Comparison of ENCODE assay signal across 18 cellular contexts in genomic region chr1:8731162-8731561, GRCh38.
DNase-seq lines count a peak whose midpoint lies in the region; ATAC-seq and TF ChIP-seq lines count a peak whose summit lies in the region.
"Had no signal": no experiment of that assay in that cellular context is flagged by ENCODE, and none has a peak within 500 bp of the region (broad histone marks: within the 10 kb centered on the region; RNA-seq: fewer than 3 reads in every experiment).

No MANE protein-coding gene starts in this region.

- no peaks in the 10 kb centered on the region for H3K79me2 ChIP-seq in trophoblast cell (ENCODE audit: control insufficient read depth, insufficient read depth, low read length, poor library complexity)

- no CpG with 5 or more reads among the region's 4 CpGs for WGBS in trophoblast cell (ENCODE audit: extremely low coverage, insufficient coverage, insufficient read length)

- no peak overlapping the region for H2BK5ac ChIP-seq in trophoblast cell (ENCODE audit: low read depth, low read length, poor library complexity)

- H3K9ac ChIP-seq in HUES6 (ENCODE audit: low read length) (no peak overlapping the region), trophoblast cell (ENCODE audit: low read length) (no peak overlapping the region)
- H3K9ac ChIP-seq: BLaER1, GM23248 had no signal

- no peak overlapping the region for H3K4me3 Mint-ChIP-seq in endothelial cell (ENCODE audit: unreplicated experiment)
- H3K4me3 Mint-ChIP-seq: CD8-positive, alpha-beta memory T cell; HFFc6 had no signal

- no peak overlapping the region for H4K8ac ChIP-seq in trophoblast cell (ENCODE audit: low read depth, low read length)

- no peak overlapping the region for H3K4ac ChIP-seq in trophoblast cell (ENCODE audit: low read depth, low read length)

- H3K4me2 ChIP-seq in trophoblast cell (ENCODE audit: low read length): no peak overlapping the region
- H3K4me2 ChIP-seq: BLaER1 had no signal

- H4K91ac ChIP-seq in trophoblast cell (ENCODE audit: low read depth, low read length): no peak overlapping the region

- DNase-seq in ELF-1 (ENCODE audit: low read depth, low spot score) (peak; percentile 64), endothelial cell (ENCODE audit: low spot score) (no peak), iPS-NIHi11 (ENCODE audit: low spot score) (peak; percentile 39), trophoblast cell (no peak)
- DNase-seq: AML-193; Caco-2; CD8-positive, alpha-beta memory T cell; GM23248; HCEC 1CT; HFFc6 had no signal

- no peak overlapping the region for H2BK120ac ChIP-seq in trophoblast cell (ENCODE audit: insufficient read depth, low read length, poor library complexity)

- TF ChIP-seq CTCF in endothelial cell (IDR thresholded peaks at IDR 0.05; ENCODE audit: unreplicated experiment): no peak

- no peak overlapping the region for H2BK12ac ChIP-seq in trophoblast cell (ENCODE audit: low read length)

- H3K27me3 Mint-ChIP-seq in endothelial cell (ENCODE audit: unreplicated experiment): no peaks in the 10 kb centered on the region
- H3K27me3 Mint-ChIP-seq: CD8-positive, alpha-beta memory T cell had no signal

- H3K27ac ChIP-seq in HUES6 (ENCODE audit: low read depth, low read length) (peak overlapping the region; percentile 43; the same call in 1 of the 2 replicates), trophoblast cell (ENCODE audit: low read depth, low read length) (no peak overlapping the region)
- H3K27ac ChIP-seq: 22Rv1, BLaER1, GM23248 had no signal

- peaks cover 5% of the 10 kb centered on the region for H3K4me1 Mint-ChIP-seq in endothelial cell (ENCODE audit: unreplicated experiment)

- H2AFZ ChIP-seq in trophoblast cell (ENCODE audit: insufficient read depth, low read length, poor library complexity): no peak overlapping the region
- H2AFZ ChIP-seq: GM23248 had no signal

- no peaks in the 10 kb centered on the region for H3K79me1 ChIP-seq in trophoblast cell (ENCODE audit: low read length)

- 0 out of 2 replicates have a peak, but pooled peaks cover 7% of the 10 kb centered on the region for H3K4me1 ChIP-seq in HUES6 (ENCODE audit: control insufficient read depth, insufficient read depth, low read length)
- H3K4me1 ChIP-seq in trophoblast cell (ENCODE audit: control insufficient read depth in 1 of 2, insufficient read depth in 2 of 2, low read length in 2 of 2): no peaks in the 10 kb centered on the region

- peaks cover 13% of the 10 kb centered on the region for H3K36me3 Mint-ChIP-seq in endothelial cell (ENCODE audit: low read depth, unreplicated experiment)

- ATAC-seq in HG02759 (IDR thresholded peaks at IDR 0.05; ENCODE audit: unreplicated experiment) (no peak), HG03196 (IDR thresholded peaks at IDR 0.05; ENCODE audit: unreplicated experiment) (no peak), HG03095 (IDR thresholded peaks at IDR 0.05; ENCODE audit: unreplicated experiment) (no peak)
- ATAC-seq: GM12878, HepG2 had no signal

- H3K18ac ChIP-seq in trophoblast cell (ENCODE audit: low read length): no peak overlapping the region

- H3K27me3 ChIP-seq in HUES6 (ENCODE audit: control insufficient read depth, insufficient read depth, low read length): no peaks in the 10 kb centered on the region
- no peaks in the 10 kb centered on the region for H3K27me3 ChIP-seq in trophoblast cell (ENCODE audit: insufficient read depth, low read length)
- H3K27me3 ChIP-seq: BLaER1 had no signal

- peaks cover 8% of the 10 kb centered on the region; the same call in 1 of the 2 replicates for H3K36me3 ChIP-seq in HUES6 (ENCODE audit: control insufficient read depth, insufficient read depth, low read length)
- H3K36me3 ChIP-seq in trophoblast cell (ENCODE audit: control insufficient read depth in 1 of 2, insufficient read depth in 2 of 2, low read length in 2 of 2): no peaks in the 10 kb centered on the region

- no peak overlapping the region for H3K4me3 ChIP-seq in HUES6 (ENCODE audit: low read depth, low read length)
- no peak overlapping the region for H3K4me3 ChIP-seq in trophoblast cell (ENCODE audit: low read depth, low read length)
- H3K4me3 ChIP-seq: BLaER1, GM12878, GM23248 had no signal

- no peak overlapping the region for H3K23ac ChIP-seq in trophoblast cell (ENCODE audit: low read length)

- H3K9me3 ChIP-seq in HUES6 (ENCODE audit: control insufficient read depth, insufficient read depth, low read depth, low read length) (peaks cover 21% of the 10 kb centered on the region), trophoblast cell (ENCODE audit: insufficient read depth, low read depth, low read length) (no peaks in the 10 kb centered on the region)
- H3K9me3 ChIP-seq: Caco-2 had no signal

- H4K12ac ChIP-seq in trophoblast cell (ENCODE audit: low read depth, low read length): no peak overlapping the region

- no peak overlapping the region for H2AK5ac ChIP-seq in trophoblast cell (ENCODE audit: low read length)

- H3K9me3 Mint-ChIP-seq in endothelial cell (ENCODE audit: unreplicated experiment): no peaks in the 10 kb centered on the region

- H3K27ac Mint-ChIP-seq in endothelial cell (ENCODE audit: unreplicated experiment): peak overlapping the region; percentile 59
- H3K27ac Mint-ChIP-seq: HFFc6 had no signal

- H3K14ac ChIP-seq in trophoblast cell (ENCODE audit: low read length): no peak overlapping the region

Comparison
In these comparisons a context has a peak if more than half of its experiments do, and no peak if none do; other contexts are left out.
1. DNase-seq: peak in ELF-1 (single experiment) and iPS-NIHi11 (single experiment); none in endothelial cell (single experiment) and trophoblast cell (0 of 2).